Comparison of ENCODE assay signal across 1 cellular context in the genomic region with DNA sequence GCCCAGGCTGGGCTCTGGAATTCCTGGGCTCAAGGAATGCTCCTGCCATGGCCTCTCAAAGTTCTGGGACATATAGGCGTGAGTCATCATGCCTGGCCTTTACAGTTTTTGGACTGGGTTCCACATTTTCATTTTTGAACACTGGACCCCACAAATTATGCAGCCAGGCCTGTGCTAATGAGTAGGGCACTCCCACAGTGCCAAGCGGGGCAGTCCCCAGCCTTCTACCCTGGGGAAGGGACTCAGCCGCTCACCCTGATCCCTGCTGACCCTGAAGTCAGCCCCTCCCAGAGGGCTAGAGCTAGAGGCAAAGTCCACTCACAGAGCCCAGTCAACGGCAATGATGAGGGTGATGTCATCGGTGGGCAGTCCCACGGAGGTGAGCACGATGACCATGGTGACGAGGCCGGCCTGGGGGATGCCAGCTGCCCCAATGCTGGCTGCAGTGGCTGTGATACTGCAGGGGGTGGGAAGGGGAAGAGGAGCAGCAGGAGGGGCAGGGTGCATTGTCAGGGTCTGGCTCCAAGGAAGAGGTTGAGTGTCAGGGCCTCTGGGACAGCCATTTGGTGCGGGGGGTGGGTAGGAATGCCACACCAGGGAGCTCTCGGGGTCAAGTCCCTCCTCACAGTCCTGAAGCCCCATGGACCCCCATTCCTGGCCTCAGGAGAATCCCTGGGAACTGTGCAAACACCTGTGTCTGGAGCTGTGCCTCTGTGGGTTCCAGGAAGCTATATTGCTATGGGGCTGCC.
TF ChIP-seq lines count a peak whose summit lies in the region.

No MANE protein-coding gene starts in this region.

TF ChIP-seq in HepG2, 621 proteins besides CTCF, POLR2A, EP300 and RAD21 (continued from another document and continues in another):
- TF ChIP-seq, protein P1, sequence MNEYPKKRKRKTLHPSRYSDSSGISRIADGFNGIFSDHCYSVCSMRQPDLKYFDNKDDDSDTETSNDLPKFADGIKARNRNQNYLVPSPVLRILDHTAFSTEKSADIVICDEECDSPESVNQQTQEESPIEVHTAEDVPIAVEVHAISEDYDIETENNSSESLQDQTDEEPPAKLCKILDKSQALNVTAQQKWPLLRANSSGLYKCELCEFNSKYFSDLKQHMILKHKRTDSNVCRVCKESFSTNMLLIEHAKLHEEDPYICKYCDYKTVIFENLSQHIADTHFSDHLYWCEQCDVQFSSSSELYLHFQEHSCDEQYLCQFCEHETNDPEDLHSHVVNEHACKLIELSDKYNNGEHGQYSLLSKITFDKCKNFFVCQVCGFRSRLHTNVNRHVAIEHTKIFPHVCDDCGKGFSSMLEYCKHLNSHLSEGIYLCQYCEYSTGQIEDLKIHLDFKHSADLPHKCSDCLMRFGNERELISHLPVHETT (CRISPR knock-in tag; conservative IDR thresholded peaks at IDR 0.05) = no peak
- TF ChIP-seq NFKBIZ (CRISPR knock-in tag; IDR thresholded peaks at IDR 0.05) (no peak; the same call in 1 of the 2 replicates), ZNF24 (IDR thresholded peaks at IDR 0.05) (no peak), ZNF235 (CRISPR knock-in tag; IDR thresholded peaks at IDR 0.05; ENCODE audit: borderline replicate concordance) (no peak), ZNF543 (CRISPR knock-in tag; IDR thresholded peaks at IDR 0.05) (no peak), CAMTA2 (CRISPR knock-in tag; IDR thresholded peaks at IDR 0.05; ENCODE audit: borderline replicate concordance) (no peak), FOXA3 (CRISPR knock-in tag; IDR thresholded peaks at IDR 0.05) (peak; percentile 66), FLYWCH1 (CRISPR knock-in tag; IDR thresholded peaks at IDR 0.05) (no peak), KLF11 (CRISPR knock-in tag; IDR thresholded peaks at IDR 0.05) (no peak), ZNF331 (CRISPR knock-in tag; IDR thresholded peaks at IDR 0.05) (peak; percentile 38; the same call in 1 of the 2 replicates), RXRB (CRISPR knock-in tag; IDR thresholded peaks at IDR 0.05; ENCODE audit: borderline replicate concordance) (peak; percentile 82), PAF1 (CRISPR knock-in tag; IDR thresholded peaks at IDR 0.05) (no peak), RORA (CRISPR knock-in tag; IDR thresholded peaks at IDR 0.05) (no peak), SRF (IDR thresholded peaks at IDR 0.05; ENCODE audit: low read depth, low read length) (no peak), ZKSCAN8 (CRISPR knock-in tag; IDR thresholded peaks at IDR 0.05; ENCODE audit: borderline replicate concordance) (no peak), ZBTB21 (CRISPR knock-in tag; IDR thresholded peaks at IDR 0.05) (peak; percentile 74; the same call in 1 of the 2 replicates), SMYD3 (CRISPR knock-in tag; IDR thresholded peaks at IDR 0.05) (no peak), ZNF350 (CRISPR knock-in tag; IDR thresholded peaks at IDR 0.05; ENCODE audit: borderline replicate concordance, low read depth) (no peak; the same call in 1 of the 2 replicates), TCF12 (IDR thresholded peaks at IDR 0.05) (no peak), TCF12 (CRISPR knock-in tag; IDR thresholded peaks at IDR 0.05) (no peak), ZNF232 (CRISPR knock-in tag; IDR thresholded peaks at IDR 0.05; ENCODE audit: borderline replicate concordance) (no peak), HCFC1 (IDR thresholded peaks at IDR 0.05; ENCODE audit: low read depth, low read length) (no peak), ZNF766 (CRISPR knock-in tag; IDR thresholded peaks at IDR 0.05; ENCODE audit: borderline replicate concordance) (no peak), NCOA1 (CRISPR knock-in tag; IDR thresholded peaks at IDR 0.05) (no peak), ZFP90 (CRISPR knock-in tag; IDR thresholded peaks at IDR 0.05; ENCODE audit: borderline replicate concordance) (no peak)
- TF ChIP-seq, protein P2, sequence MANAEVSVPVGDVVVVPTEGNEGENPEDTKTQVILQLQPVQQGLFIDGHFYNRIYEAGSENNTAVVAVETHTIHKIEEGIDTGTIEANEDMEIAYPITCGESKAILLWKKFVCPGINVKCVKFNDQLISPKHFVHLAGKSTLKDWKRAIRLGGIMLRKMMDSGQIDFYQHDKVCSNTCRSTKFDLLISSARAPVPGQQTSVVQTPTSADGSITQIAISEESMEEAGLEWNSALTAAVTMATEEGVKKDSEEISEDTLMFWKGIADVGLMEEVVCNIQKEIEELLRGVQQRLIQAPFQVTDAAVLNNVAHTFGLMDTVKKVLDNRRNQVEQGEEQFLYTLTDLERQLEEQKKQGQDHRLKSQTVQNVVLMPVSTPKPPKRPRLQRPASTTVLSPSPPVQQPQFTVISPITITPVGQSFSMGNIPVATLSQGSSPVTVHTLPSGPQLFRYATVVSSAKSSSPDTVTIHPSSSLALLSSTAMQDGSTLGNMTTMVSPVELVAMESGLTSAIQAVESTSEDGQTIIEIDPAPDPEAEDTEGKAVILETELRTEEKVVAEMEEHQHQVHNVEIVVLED (CRISPR knock-in tag; IDR thresholded peaks at IDR 0.05; ENCODE audit: borderline replicate concordance) = no peak
- TF ChIP-seq, protein P3, sequence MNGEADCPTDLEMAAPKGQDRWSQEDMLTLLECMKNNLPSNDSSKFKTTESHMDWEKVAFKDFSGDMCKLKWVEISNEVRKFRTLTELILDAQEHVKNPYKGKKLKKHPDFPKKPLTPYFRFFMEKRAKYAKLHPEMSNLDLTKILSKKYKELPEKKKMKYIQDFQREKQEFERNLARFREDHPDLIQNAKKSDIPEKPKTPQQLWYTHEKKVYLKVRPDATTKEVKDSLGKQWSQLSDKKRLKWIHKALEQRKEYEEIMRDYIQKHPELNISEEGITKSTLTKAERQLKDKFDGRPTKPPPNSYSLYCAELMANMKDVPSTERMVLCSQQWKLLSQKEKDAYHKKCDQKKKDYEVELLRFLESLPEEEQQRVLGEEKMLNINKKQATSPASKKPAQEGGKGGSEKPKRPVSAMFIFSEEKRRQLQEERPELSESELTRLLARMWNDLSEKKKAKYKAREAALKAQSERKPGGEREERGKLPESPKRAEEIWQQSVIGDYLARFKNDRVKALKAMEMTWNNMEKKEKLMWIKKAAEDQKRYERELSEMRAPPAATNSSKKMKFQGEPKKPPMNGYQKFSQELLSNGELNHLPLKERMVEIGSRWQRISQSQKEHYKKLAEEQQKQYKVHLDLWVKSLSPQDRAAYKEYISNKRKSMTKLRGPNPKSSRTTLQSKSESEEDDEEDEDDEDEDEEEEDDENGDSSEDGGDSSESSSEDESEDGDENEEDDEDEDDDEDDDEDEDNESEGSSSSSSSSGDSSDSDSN (CRISPR knock-in tag; IDR thresholded peaks at IDR 0.05) = no peak
- TF ChIP-seq, protein P4, sequence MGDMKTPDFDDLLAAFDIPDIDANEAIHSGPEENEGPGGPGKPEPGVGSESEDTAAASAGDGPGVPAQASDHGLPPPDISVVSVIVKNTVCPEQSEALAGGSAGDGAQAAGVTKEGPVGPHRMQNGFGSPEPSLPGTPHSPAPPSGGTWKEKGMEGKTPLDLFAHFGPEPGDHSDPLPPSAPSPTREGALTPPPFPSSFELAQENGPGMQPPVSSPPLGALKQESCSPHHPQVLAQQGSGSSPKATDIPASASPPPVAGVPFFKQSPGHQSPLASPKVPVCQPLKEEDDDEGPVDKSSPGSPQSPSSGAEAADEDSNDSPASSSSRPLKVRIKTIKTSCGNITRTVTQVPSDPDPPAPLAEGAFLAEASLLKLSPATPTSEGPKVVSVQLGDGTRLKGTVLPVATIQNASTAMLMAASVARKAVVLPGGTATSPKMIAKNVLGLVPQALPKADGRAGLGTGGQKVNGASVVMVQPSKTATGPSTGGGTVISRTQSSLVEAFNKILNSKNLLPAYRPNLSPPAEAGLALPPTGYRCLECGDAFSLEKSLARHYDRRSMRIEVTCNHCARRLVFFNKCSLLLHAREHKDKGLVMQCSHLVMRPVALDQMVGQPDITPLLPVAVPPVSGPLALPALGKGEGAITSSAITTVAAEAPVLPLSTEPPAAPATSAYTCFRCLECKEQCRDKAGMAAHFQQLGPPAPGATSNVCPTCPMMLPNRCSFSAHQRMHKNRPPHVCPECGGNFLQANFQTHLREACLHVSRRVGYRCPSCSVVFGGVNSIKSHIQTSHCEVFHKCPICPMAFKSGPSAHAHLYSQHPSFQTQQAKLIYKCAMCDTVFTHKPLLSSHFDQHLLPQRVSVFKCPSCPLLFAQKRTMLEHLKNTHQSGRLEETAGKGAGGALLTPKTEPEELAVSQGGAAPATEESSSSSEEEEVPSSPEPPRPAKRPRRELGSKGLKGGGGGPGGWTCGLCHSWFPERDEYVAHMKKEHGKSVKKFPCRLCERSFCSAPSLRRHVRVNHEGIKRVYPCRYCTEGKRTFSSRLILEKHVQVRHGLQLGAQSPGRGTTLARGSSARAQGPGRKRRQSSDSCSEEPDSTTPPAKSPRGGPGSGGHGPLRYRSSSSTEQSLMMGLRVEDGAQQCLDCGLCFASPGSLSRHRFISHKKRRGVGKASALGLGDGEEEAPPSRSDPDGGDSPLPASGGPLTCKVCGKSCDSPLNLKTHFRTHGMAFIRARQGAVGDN (CRISPR knock-in tag; IDR thresholded peaks at IDR 0.05) = peak; percentile 93
- TF ChIP-seq, protein P5, sequence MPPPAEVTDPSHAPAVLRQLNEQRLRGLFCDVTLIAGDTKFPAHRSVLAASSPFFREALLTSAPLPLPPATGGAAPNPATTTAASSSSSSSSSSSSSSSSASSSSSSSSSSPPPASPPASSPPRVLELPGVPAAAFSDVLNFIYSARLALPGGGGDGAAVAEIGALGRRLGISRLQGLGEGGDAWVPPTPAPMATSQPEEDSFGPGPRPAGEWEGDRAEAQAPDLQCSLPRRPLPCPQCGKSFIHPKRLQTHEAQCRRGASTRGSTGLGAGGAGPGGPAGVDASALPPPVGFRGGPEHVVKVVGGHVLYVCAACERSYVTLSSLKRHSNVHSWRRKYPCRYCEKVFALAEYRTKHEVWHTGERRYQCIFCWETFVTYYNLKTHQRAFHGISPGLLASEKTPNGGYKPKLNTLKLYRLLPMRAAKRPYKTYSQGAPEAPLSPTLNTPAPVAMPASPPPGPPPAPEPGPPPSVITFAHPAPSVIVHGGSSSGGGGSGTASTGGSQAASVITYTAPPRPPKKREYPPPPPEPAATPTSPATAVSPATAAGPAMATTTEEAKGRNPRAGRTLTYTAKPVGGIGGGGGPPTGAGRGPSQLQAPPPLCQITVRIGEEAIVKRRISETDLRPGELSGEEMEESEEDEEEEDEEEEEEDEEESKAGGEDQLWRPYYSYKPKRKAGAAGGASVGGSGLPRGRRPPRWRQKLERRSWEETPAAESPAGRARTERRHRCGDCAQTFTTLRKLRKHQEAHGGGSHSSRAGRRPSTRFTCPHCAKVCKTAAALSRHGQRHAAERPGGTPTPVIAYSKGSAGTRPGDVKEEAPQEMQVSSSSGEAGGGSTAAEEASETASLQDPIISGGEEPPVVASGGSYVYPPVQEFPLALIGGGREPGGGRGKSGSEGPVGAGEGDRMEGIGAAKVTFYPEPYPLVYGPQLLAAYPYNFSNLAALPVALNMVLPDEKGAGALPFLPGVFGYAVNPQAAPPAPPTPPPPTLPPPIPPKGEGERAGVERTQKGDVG (CRISPR knock-in tag; IDR thresholded peaks at IDR 0.05; ENCODE audit: borderline replicate concordance) = no peak
- TF ChIP-seq, protein P6, sequence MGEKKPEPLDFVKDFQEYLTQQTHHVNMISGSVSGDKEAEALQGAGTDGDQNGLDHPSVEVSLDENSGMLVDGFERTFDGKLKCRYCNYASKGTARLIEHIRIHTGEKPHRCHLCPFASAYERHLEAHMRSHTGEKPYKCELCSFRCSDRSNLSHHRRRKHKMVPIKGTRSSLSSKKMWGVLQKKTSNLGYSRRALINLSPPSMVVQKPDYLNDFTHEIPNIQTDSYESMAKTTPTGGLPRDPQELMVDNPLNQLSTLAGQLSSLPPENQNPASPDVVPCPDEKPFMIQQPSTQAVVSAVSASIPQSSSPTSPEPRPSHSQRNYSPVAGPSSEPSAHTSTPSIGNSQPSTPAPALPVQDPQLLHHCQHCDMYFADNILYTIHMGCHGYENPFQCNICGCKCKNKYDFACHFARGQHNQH (CRISPR knock-in tag; IDR thresholded peaks at IDR 0.05) = peak; percentile 61
- TF ChIP-seq, protein P7, sequence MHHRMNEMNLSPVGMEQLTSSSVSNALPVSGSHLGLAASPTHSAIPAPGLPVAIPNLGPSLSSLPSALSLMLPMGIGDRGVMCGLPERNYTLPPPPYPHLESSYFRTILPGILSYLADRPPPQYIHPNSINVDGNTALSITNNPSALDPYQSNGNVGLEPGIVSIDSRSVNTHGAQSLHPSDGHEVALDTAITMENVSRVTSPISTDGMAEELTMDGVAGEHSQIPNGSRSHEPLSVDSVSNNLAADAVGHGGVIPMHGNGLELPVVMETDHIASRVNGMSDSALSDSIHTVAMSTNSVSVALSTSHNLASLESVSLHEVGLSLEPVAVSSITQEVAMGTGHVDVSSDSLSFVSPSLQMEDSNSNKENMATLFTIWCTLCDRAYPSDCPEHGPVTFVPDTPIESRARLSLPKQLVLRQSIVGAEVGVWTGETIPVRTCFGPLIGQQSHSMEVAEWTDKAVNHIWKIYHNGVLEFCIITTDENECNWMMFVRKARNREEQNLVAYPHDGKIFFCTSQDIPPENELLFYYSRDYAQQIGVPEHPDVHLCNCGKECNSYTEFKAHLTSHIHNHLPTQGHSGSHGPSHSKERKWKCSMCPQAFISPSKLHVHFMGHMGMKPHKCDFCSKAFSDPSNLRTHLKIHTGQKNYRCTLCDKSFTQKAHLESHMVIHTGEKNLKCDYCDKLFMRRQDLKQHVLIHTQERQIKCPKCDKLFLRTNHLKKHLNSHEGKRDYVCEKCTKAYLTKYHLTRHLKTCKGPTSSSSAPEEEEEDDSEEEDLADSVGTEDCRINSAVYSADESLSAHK (CRISPR knock-in tag; IDR thresholded peaks at IDR 0.05; ENCODE audit: borderline replicate concordance) = no peak
- TF ChIP-seq, protein P8, sequence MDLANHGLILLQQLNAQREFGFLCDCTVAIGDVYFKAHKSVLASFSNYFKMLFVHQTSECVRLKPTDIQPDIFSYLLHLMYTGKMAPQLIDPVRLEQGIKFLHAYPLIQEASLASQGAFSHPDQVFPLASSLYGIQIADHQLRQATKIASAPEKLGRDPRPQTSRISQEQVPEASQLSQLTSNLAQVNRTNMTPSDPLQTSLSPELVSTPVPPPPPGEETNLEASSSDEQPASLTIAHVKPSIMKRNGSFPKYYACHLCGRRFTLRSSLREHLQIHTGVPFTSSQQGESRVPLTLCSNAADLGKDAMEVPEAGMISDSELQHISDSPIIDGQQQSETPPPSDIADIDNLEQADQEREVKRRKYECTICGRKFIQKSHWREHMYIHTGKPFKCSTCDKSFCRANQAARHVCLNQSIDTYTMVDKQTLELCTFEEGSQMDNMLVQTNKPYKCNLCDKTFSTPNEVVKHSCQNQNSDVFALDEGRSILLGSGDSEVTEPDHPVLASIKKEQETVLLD (CRISPR knock-in tag; IDR thresholded peaks at IDR 0.05; ENCODE audit: low read depth) = no peak
- TF ChIP-seq, protein P9, sequence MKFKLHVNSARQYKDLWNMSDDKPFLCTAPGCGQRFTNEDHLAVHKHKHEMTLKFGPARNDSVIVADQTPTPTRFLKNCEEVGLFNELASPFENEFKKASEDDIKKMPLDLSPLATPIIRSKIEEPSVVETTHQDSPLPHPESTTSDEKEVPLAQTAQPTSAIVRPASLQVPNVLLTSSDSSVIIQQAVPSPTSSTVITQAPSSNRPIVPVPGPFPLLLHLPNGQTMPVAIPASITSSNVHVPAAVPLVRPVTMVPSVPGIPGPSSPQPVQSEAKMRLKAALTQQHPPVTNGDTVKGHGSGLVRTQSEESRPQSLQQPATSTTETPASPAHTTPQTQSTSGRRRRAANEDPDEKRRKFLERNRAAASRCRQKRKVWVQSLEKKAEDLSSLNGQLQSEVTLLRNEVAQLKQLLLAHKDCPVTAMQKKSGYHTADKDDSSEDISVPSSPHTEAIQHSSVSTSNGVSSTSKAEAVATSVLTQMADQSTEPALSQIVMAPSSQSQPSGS (CRISPR knock-in tag; IDR thresholded peaks at IDR 0.05) = peak; percentile 99
- TF ChIP-seq, protein P10, sequence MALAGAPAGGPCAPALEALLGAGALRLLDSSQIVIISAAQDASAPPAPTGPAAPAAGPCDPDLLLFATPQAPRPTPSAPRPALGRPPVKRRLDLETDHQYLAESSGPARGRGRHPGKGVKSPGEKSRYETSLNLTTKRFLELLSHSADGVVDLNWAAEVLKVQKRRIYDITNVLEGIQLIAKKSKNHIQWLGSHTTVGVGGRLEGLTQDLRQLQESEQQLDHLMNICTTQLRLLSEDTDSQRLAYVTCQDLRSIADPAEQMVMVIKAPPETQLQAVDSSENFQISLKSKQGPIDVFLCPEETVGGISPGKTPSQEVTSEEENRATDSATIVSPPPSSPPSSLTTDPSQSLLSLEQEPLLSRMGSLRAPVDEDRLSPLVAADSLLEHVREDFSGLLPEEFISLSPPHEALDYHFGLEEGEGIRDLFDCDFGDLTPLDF (CRISPR knock-in tag; IDR thresholded peaks at IDR 0.05) = no peak
